In the genomic region with DNA sequence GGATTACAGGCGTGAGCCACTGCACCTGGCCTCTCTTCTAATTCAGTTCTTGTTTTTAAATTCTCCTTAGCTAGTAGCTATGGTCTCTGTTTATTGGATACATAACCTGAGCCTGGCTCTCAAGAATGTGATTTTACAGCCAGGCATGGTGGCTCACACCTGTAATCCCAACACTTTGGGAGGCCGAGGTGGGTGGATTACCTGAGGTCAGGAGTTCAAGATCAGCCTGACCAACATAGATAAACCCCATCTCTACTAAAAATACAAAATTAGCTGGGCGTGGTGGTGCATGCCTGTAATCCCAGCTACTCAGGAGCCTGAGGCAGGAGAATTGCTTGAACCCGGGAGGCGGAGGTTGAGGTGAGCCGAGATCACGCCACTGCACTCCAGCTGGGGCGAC, we compare ENCODE assay signal across 8 cellular contexts. TPM values are rescaled to one million over a fixed set of nuclear protein-coding genes. Genes with fewer than 3 reads are reported as not detected.
DNase-seq lines count a peak whose midpoint lies in the region; ATAC-seq, FAIRE-seq and TF ChIP-seq lines count a peak whose summit lies in the region.
"Not testable (repeated sequence)": the region's sequence is repeated elsewhere in the genome, so short reads cannot be mapped to it uniquely, and the experiment has no call there.

No MANE protein-coding gene starts in this region.

- intact Hi-C loops in CD4-positive, alpha-beta T cell (cut with DNase I, micrococcal nuclease); PC-9 (cut with micrococcal nuclease; ENCODE audit: unreplicated experiment); activated B cell treated with CpG ODN at 0.5 μM for 24 hours (cut with micrococcal nuclease); K562 (cut with micrococcal nuclease): not testable (repeated sequence)
- intact Hi-C loops in kidney (cut with DNase I), result loop anchor here (10.0 kb wide), 1 partner anchor 114 kb away; no protein-coding TSS in a partner anchor

- CTCF ChIA-PET in CD4-positive, alpha-beta T cell (lab: Charles Lee); PC-9 (lab: Charles Lee); activated B cell treated with CpG ODN at 0.5 μM for 24 hours (lab: Charles Lee); K562 (lab: Yijun Ruan, JAX; ENCODE audit: low intra/inter-chr PET ratio): not testable (repeated sequence)

- H2AFZ ChIP-seq in PC-9; K562 (ENCODE audit: low read depth, low read length); osteoblast (ENCODE audit: low read length): not testable (repeated sequence)

- H3K9me1 ChIP-seq in K562 (ENCODE audit: control insufficient read depth, insufficient read depth, low read length), result not testable (repeated sequence)

- H3K4me1 Mint-ChIP-seq in CD4-positive, alpha-beta T cell (ENCODE audit: low read depth), result peaks cover 42% of the 10 kb centered on the region
- H3K4me1 Mint-ChIP-seq in activated B cell treated with CpG ODN at 0.5 μM for 24 hours, result peaks cover 19% of the 10 kb centered on the region
- H3K4me1 Mint-ChIP-seq in type B pancreatic cell (ENCODE audit: unreplicated experiment), result peaks cover 22% of the 10 kb centered on the region

- not testable (repeated sequence) for TF ChIP-seq RAD21 in K562 (CRISPR knock-in tag; conservative IDR thresholded peaks at IDR 0.05 in 1 of 2, IDR thresholded peaks at IDR 0.05 in 1 of 2)

- TF ChIP-seq POLR2A in K562 (conservative IDR thresholded peaks at IDR 0.05), result not testable (repeated sequence)

- H3K79me2 ChIP-seq in PC-9 (ENCODE audit: low read depth); osteoblast (ENCODE audit: insufficient read depth, low read length): not testable (repeated sequence)
- peaks cover 74% of the 10 kb centered on the region for H3K79me2 ChIP-seq in K562 (ENCODE audit: control insufficient read depth, insufficient read depth, low read length)

- H3K9me3 ChIP-seq in CD4-positive, alpha-beta T cell (ENCODE audit: control insufficient read depth, low read length); PC-9 (ENCODE audit: insufficient read depth, low read depth); K562 (replicated peaks; ENCODE audit: control insufficient read depth, insufficient read depth, low read depth, low read length); cardiac muscle cell (ENCODE audit: low read depth); kidney (ENCODE audit: control insufficient read depth in 1 of 2, low read length in 2 of 2); osteoblast (ENCODE audit: low read depth, low read length): not testable (repeated sequence)

- not testable (repeated sequence) for H3K27ac Mint-ChIP-seq in CD4-positive, alpha-beta T cell; activated B cell treated with CpG ODN at 0.5 μM for 24 hours
- peak overlapping the region; percentile 81 for H3K27ac Mint-ChIP-seq in type B pancreatic cell

- not testable (repeated sequence) for H4K20me1 ChIP-seq in PC-9 (ENCODE audit: insufficient read depth); K562 (replicated peaks; ENCODE audit: control insufficient read depth, insufficient read depth, low read length); osteoblast (ENCODE audit: insufficient read depth, low read length)

- peaks cover 73% of the 10 kb centered on the region for H3K36me3 Mint-ChIP-seq in CD4-positive, alpha-beta T cell (ENCODE audit: low read depth)
- H3K36me3 Mint-ChIP-seq in activated B cell treated with CpG ODN at 0.5 μM for 24 hours (ENCODE audit: low read depth) (peaks cover 56% of the 10 kb centered on the region), type B pancreatic cell (peaks cover 18% of the 10 kb centered on the region)

- H3K27me3 Mint-ChIP-seq in CD4-positive, alpha-beta T cell; activated B cell treated with CpG ODN at 0.5 μM for 24 hours; type B pancreatic cell: not testable (repeated sequence)

- not testable (repeated sequence) for H3K27me3 ChIP-seq in CD4-positive, alpha-beta T cell (ENCODE audit: control insufficient read depth, insufficient read depth, low read length); PC-9 (ENCODE audit: insufficient read depth, low read depth); K562 (ENCODE audit: control insufficient read depth in 2 of 2, insufficient read depth in 2 of 2, low read length in 2 of 2); cardiac muscle cell; osteoblast (ENCODE audit: insufficient read depth, low read length)

- peak; percentile 27; the same call in 1 of the 2 replicates for TF ChIP-seq EP300 in K562 (IDR thresholded peaks at IDR 0.05; ENCODE audit: low read length)

- ATAC-seq in CD4-positive, alpha-beta T cell (ENCODE audit: poor library complexity); activated B cell treated with CpG ODN at 0.5 μM for 24 hours (ENCODE audit: low read depth); K562: not testable (repeated sequence)

- H3K36me3 ChIP-seq in PC-9 (ENCODE audit: low read depth), result not testable (repeated sequence)
- H3K36me3 ChIP-seq in K562 (ENCODE audit: control insufficient read depth, insufficient read depth, low read length) (peaks cover 62% of the 10 kb centered on the region), cardiac muscle cell (peaks cover 43% of the 10 kb centered on the region), kidney (ENCODE audit: control insufficient read depth in 1 of 2, insufficient read depth in 2 of 2, low read length in 2 of 2) (peaks cover 10 to 29% of the 10 kb centered on the region in 2 donors), osteoblast (ENCODE audit: insufficient read depth, low read length) (peaks cover 34% of the 10 kb centered on the region)

- H3K4me2 ChIP-seq in PC-9, result peak overlapping the region; percentile 55
- H3K4me2 ChIP-seq in K562 (ENCODE audit: insufficient read depth, low read length), result peak overlapping the region; percentile 79
- H3K4me2 ChIP-seq in osteoblast (ENCODE audit: insufficient read depth, low read length), result not testable (repeated sequence)

- peak overlapping the region in 1 of 2 experiments; percentile 54; a peak in 2 of 4 replicates for H3K9ac ChIP-seq in K562 (ENCODE audit: insufficient read depth in 1 of 2, low read depth in 2 of 2, low read length in 2 of 2)
- not testable (repeated sequence) for H3K9ac ChIP-seq in kidney (ENCODE audit: low read length in 2 of 2)

- not testable (repeated sequence) for H3K4me3 ChIP-seq in PC-9; cardiac muscle cell; kidney (ENCODE audit: low read length in 2 of 2); osteoblast (ENCODE audit: insufficient read depth, low read length)
- peak overlapping the region; percentile 2; the same call in 1 of the 2 replicates for H3K4me3 ChIP-seq in K562

- POLR2A ChIA-PET in CD4-positive, alpha-beta T cell (lab: Charles Lee); PC-9 (lab: Charles Lee; ENCODE audit: unreplicated experiment): not testable (repeated sequence)
- POLR2A ChIA-PET in activated B cell treated with CpG ODN at 0.5 μM for 24 hours (lab: Charles Lee), result interaction anchor here (0.6 to 4.9 kb wide), 4 partner anchors 13 to 120 kb away, joined by 3 to 99 read pairs (median 4); no protein-coding TSS in a partner anchor
- POLR2A ChIA-PET in K562 (lab: Yijun Ruan, JAX), result interaction anchor here (0.7 to 1.5 kb wide), 5 partner anchors 14 to 134 kb away, joined by 3 to 5 read pairs (median 4); no protein-coding TSS in a partner anchor

- DNase-seq in CD4-positive, alpha-beta T cell; PC-9; activated B cell treated with CpG ODN at 0.5 μM for 24 hours; K562 (ENCODE audit: extremely low read depth in 1 of 4, low spot score in 3 of 4); cardiac muscle cell (ENCODE audit: low read depth in 1 of 2, low spot score in 1 of 2); type B pancreatic cell (ENCODE audit: extremely low spot score, unreplicated experiment): not testable (repeated sequence)
- DNase-seq in kidney (peak; percentile 7), osteoblast (ENCODE audit: insufficient read length, low spot score, missing footprints) (peak; percentile 11)

- not testable (repeated sequence) for TF ChIP-seq CTCF in CD4-positive, alpha-beta T cell (IDR thresholded peaks at IDR 0.05); PC-9 (conservative IDR thresholded peaks at IDR 0.05); activated B cell treated with CpG ODN at 0.5 μM for 24 hours (IDR thresholded peaks at IDR 0.05); K562 (IDR thresholded peaks at IDR 0.05 in 2 of 3, conservative IDR thresholded peaks at IDR 0.05 in 1 of 3; ENCODE audit: insufficient read depth in 2 of 3, low read depth in 1 of 3, low read length in 3 of 3); cardiac muscle cell (IDR thresholded peaks at IDR 0.05; ENCODE audit: low read depth, low read length); kidney (IDR thresholded peaks at IDR 0.05; ENCODE audit: borderline replicate concordance, extremely low read depth, insufficient read depth); osteoblast (IDR thresholded peaks at IDR 0.05; ENCODE audit: extremely low read depth, low read depth, low read length); type B pancreatic cell (conservative IDR thresholded peaks at IDR 0.05)

- peaks cover 23% of the 10 kb centered on the region for H3F3A ChIP-seq in PC-9 (ENCODE audit: insufficient read depth, low read depth)

- in situ Hi-C loops in K562 (cut with MboI), result not testable (repeated sequence)

- H3K4me3 Mint-ChIP-seq in CD4-positive, alpha-beta T cell, result peak overlapping the region; percentile 37
- H3K4me3 Mint-ChIP-seq in activated B cell treated with CpG ODN at 0.5 μM for 24 hours (peak overlapping the region; percentile 32), type B pancreatic cell (peak overlapping the region; percentile 60)

- not testable (repeated sequence) for H3K27ac ChIP-seq in CD4-positive, alpha-beta T cell (ENCODE audit: low read depth, low read length); PC-9; kidney (ENCODE audit: low read depth in 2 of 2, low read length in 2 of 2); osteoblast (ENCODE audit: low read depth, low read length)
- H3K27ac ChIP-seq in K562 (ENCODE audit: extremely low read depth, low read depth, low read length) (peak overlapping the region; percentile 83), cardiac muscle cell (peak overlapping the region; percentile 85)

- not testable (repeated sequence) for FAIRE-seq in K562 (lab: Jason Lieb, UNC); kidney (lab: Jason Lieb, UNC)

- H3K9me3 Mint-ChIP-seq in CD4-positive, alpha-beta T cell; activated B cell treated with CpG ODN at 0.5 μM for 24 hours; type B pancreatic cell: not testable (repeated sequence)

- peaks cover 25% of the 10 kb centered on the region for H3K4me1 ChIP-seq in PC-9 (replicated peaks; ENCODE audit: insufficient read depth)
- H3K4me1 ChIP-seq in K562 (replicated peaks in 1 of 2; ENCODE audit: control insufficient read depth in 2 of 2, insufficient read depth in 2 of 2, low read length in 2 of 2), result peaks cover 64 to 76% of the 10 kb centered on the region in 2 experiments
- H3K4me1 ChIP-seq in cardiac muscle cell (ENCODE audit: low read depth), result peaks cover 15% of the 10 kb centered on the region
- H3K4me1 ChIP-seq in kidney (ENCODE audit: control insufficient read depth in 1 of 2, insufficient read depth in 1 of 2, low read depth in 1 of 2, low read length in 2 of 2), result not testable (repeated sequence)
- H3K4me1 ChIP-seq in osteoblast (ENCODE audit: insufficient read depth, low read length), result peaks cover 12% of the 10 kb centered on the region

- 18% methylated on average over 8 of the region's 8 CpGs for WGBS in K562 (ENCODE audit: insufficient coverage, low coverage, missing lambda C conversion rate)

- BruUV-seq in PC-9 (replicated peaks; lab: Mats Ljungman, UMichigan); K562 (replicated peaks; lab: Mats Ljungman, UMichigan): not testable (repeated sequence)

- not testable (repeated sequence) for H3K9me2 ChIP-seq in PC-9 (ENCODE audit: insufficient read depth)

RNA-seq across cellular contexts. Expression of a gene that starts 2.7 kb away (rescaled TPM):
- 10 to 100 TPM; 57.1 to 62.0 TPM for total RNA-seq in CD4-positive, alpha-beta T cell
- total RNA-seq in PC-9 (2021) (57.2 and 58.0 TPM in 2 replicates), activated B cell treated with CpG ODN at 0.5 μM for 24 hours (77.8 and 81.9 TPM in 2 replicates), K562 (2014; rRNA removed) (132 and 145 TPM in 2 replicates), K562 (2014; rRNA removed; fragmentation: Illumina TruSeq; extraction: Trizol) (101 and 104 TPM in 2 replicates), K562 (2015; rRNA removed; fragmentation: Illumina TruSeq; extraction: Trizol) (84.1 and 89.0 TPM in 2 replicates), K562 (2021) (272 and 273 TPM in 2 replicates), cardiac muscle cell (105 and 113 TPM in 2 replicates), kidney (45.8 TPM), osteoblast (34.4 and 36.8 TPM in 2 replicates), type B pancreatic cell (ENCODE audit: low replicate concordance) (75.4 and 111 TPM in 2 replicates)
- 547 and 619 TPM in 2 replicates for total RNA-seq in K562 (2011; cell fraction: chromatin; rRNA removed; ENCODE audit: low replicate concordance)
- 271 and 284 TPM in 2 replicates for total RNA-seq in K562 (2011; cell fraction: nucleolus; rRNA removed)
- 322 TPM in 2 replicates for total RNA-seq in K562 (2011; cell fraction: nucleoplasm; rRNA removed)
- polyA plus RNA-seq in K562 (2011; rRNA removed) (396 and 423 TPM in 2 replicates), K562 (2014; fragmentation: Illumina TruSeq; extraction: Trizol) (218 and 257 TPM in 2 replicates), K562 (2014; fragmentation: Nextera tagmentation; extraction: Ambion mirVana) (100 to 1,000 TPM in 1 of 2 experiments, 10 to 100 TPM in 1; 60.4 to 114 TPM), K562 (2014; rRNA removed) (250 and 261 TPM in 2 replicates), cardiac muscle cell (215 and 258 TPM in 2 replicates), kidney (ENCODE audit: insufficient read depth, low read depth, low replicate concordance) (29.1 TPM)
- polyA plus RNA-seq in K562 (2011; cell fraction: cytosol; rRNA removed), result 406 and 485 TPM in 2 replicates
- 513 and 551 TPM in 2 replicates for polyA plus RNA-seq in K562 (2011; cell fraction: nucleus; rRNA removed)
- polyA plus RNA-seq in K562 (2012), result 317 and 446 TPM in 2 replicates
- 234 and 254 TPM in 2 replicates for polyA minus RNA-seq in K562 (2011; rRNA and poly(A)+ RNA removed)
- polyA minus RNA-seq in K562 (2011; cell fraction: cytosol; rRNA and poly(A)+ RNA removed), result 143 and 160 TPM in 2 replicates
- 73.8 and 104 TPM in 2 replicates for polyA minus RNA-seq in K562 (2011; cell fraction: nucleus; rRNA and poly(A)+ RNA removed)

RNA-seq across cellular contexts. Expression of a gene that starts 10.6 kb away (rescaled TPM):
- total RNA-seq in CD4-positive, alpha-beta T cell, result 10 to 100 TPM; 60.2 to 62.4 TPM
- total RNA-seq in PC-9 (2021) (77.9 and 78.4 TPM in 2 replicates), activated B cell treated with CpG ODN at 0.5 μM for 24 hours (405 and 501 TPM in 2 replicates), K562 (2014; rRNA removed) (51.8 and 54.5 TPM in 2 replicates), K562 (2014; rRNA removed; fragmentation: Illumina TruSeq; extraction: Trizol) (29.5 and 35.8 TPM in 2 replicates), K562 (2015; rRNA removed; fragmentation: Illumina TruSeq; extraction: Trizol) (47.8 and 50.1 TPM in 2 replicates), K562 (2021) (71.4 and 71.8 TPM in 2 replicates), cardiac muscle cell (48.6 and 52.7 TPM in 2 replicates), kidney (139 TPM), osteoblast (72.4 and 75.1 TPM in 2 replicates), type B pancreatic cell (ENCODE audit: low replicate concordance) (51.1 and 78.1 TPM in 2 replicates)
- total RNA-seq in K562 (2011; cell fraction: chromatin; rRNA removed; ENCODE audit: low replicate concordance), result 155 and 369 TPM in 2 replicates
- 226 and 254 TPM in 2 replicates for total RNA-seq in K562 (2011; cell fraction: nucleolus; rRNA removed)
- total RNA-seq in K562 (2011; cell fraction: nucleoplasm; rRNA removed), result 195 and 197 TPM in 2 replicates
- polyA plus RNA-seq in K562 (2011; rRNA removed) (49.9 TPM in 2 replicates), K562 (2014; fragmentation: Illumina TruSeq; extraction: Trizol) (68.5 and 74.8 TPM in 2 replicates), K562 (2014; fragmentation: Nextera tagmentation; extraction: Ambion mirVana) (1 to 10 TPM; 1.3 to 3.8 TPM), K562 (2014; rRNA removed) (64.3 and 64.8 TPM in 2 replicates), cardiac muscle cell (65.5 and 71.3 TPM in 2 replicates), kidney (ENCODE audit: insufficient read depth, low read depth, low replicate concordance) (38.2 TPM)
- polyA plus RNA-seq in K562 (2011; cell fraction: cytosol; rRNA removed), result 58.3 and 104 TPM in 2 replicates
- 149 and 242 TPM in 2 replicates for polyA plus RNA-seq in K562 (2011; cell fraction: nucleus; rRNA removed)
- 74.7 and 93.3 TPM in 2 replicates for polyA plus RNA-seq in K562 (2012)
- 17.2 and 36.1 TPM in 2 replicates for polyA minus RNA-seq in K562 (2011; rRNA and poly(A)+ RNA removed)
- polyA minus RNA-seq in K562 (2011; cell fraction: cytosol; rRNA and poly(A)+ RNA removed), result 32.9 and 43.7 TPM in 2 replicates
- 56.5 and 68.9 TPM in 2 replicates for polyA minus RNA-seq in K562 (2011; cell fraction: nucleus; rRNA and poly(A)+ RNA removed)

RNA-seq across cellular contexts. Expression of a gene that starts 42.8 kb away (rescaled TPM):
- 10 to 100 TPM; 12.9 to 13.7 TPM for total RNA-seq in CD4-positive, alpha-beta T cell
- total RNA-seq in PC-9 (2021), result 26.6 and 32.9 TPM in 2 replicates
- 29.5 and 35.0 TPM in 2 replicates for total RNA-seq in activated B cell treated with CpG ODN at 0.5 μM for 24 hours
- 39.5 and 85.3 TPM in 2 replicates for total RNA-seq in K562 (2011; cell fraction: chromatin; rRNA removed; ENCODE audit: low replicate concordance)
- 68.9 and 71.6 TPM in 2 replicates for total RNA-seq in K562 (2011; cell fraction: nucleolus; rRNA removed)
- 53.3 and 56.9 TPM in 2 replicates for total RNA-seq in K562 (2011; cell fraction: nucleoplasm; rRNA removed)
- total RNA-seq in K562 (2014; rRNA removed), result 34.7 and 44.7 TPM in 2 replicates
- total RNA-seq in K562 (2014; rRNA removed; fragmentation: Illumina TruSeq; extraction: Trizol), result 8.9 and 12.3 TPM in 2 replicates
- 18.0 and 18.9 TPM in 2 replicates for total RNA-seq in K562 (2015; rRNA removed; fragmentation: Illumina TruSeq; extraction: Trizol)
- 40.5 and 43.6 TPM in 2 replicates for total RNA-seq in K562 (2021)
- polyA plus RNA-seq in K562 (2011; rRNA removed), result 23.8 and 31.8 TPM in 2 replicates
- polyA plus RNA-seq in K562 (2011; cell fraction: cytosol; rRNA removed), result 43.8 and 57.1 TPM in 2 replicates
- 27.5 and 35.1 TPM in 2 replicates for polyA plus RNA-seq in K562 (2011; cell fraction: nucleus; rRNA removed)
- 31.5 and 39.2 TPM in 2 replicates for polyA plus RNA-seq in K562 (2012)
- 18.3 and 23.3 TPM in 2 replicates for polyA plus RNA-seq in K562 (2014; fragmentation: Illumina TruSeq; extraction: Trizol)
- polyA plus RNA-seq in K562 (2014; fragmentation: Nextera tagmentation; extraction: Ambion mirVana), result 1 to 10 TPM in 1 of 2 experiments, under 1 TPM in 1; 0.69 to 1.8 TPM
- polyA plus RNA-seq in K562 (2014; rRNA removed), result 33.3 and 34.5 TPM in 2 replicates
- 15.2 and 19.6 TPM in 2 replicates for polyA minus RNA-seq in K562 (2011; rRNA and poly(A)+ RNA removed)
- 27.3 and 39.2 TPM in 2 replicates for polyA minus RNA-seq in K562 (2011; cell fraction: cytosol; rRNA and poly(A)+ RNA removed)
- 8.6 and 12.7 TPM in 2 replicates for polyA minus RNA-seq in K562 (2011; cell fraction: nucleus; rRNA and poly(A)+ RNA removed)
- 38.6 and 45.2 TPM in 2 replicates for total RNA-seq in cardiac muscle cell
- 26.1 and 32.5 TPM in 2 replicates for polyA plus RNA-seq in cardiac muscle cell
- 36.1 TPM for total RNA-seq in kidney
- polyA plus RNA-seq in kidney (ENCODE audit: insufficient read depth, low read depth, low replicate concordance), result 27.8 TPM
- 25.3 and 27.4 TPM in 2 replicates for total RNA-seq in osteoblast
- total RNA-seq in type B pancreatic cell (ENCODE audit: low replicate concordance), result 24.5 and 31.6 TPM in 2 replicates

RNA-seq across cellular contexts. Expression of a gene that starts 43.0 kb away (rescaled TPM):
- total RNA-seq in CD4-positive, alpha-beta T cell, result 10 to 100 TPM; 27.8 to 31.2 TPM
- 30.0 and 35.9 TPM in 2 replicates for total RNA-seq in PC-9 (2021)
- total RNA-seq in activated B cell treated with CpG ODN at 0.5 μM for 24 hours, result 69.5 and 88.8 TPM in 2 replicates
- 73.7 and 159 TPM in 2 replicates for total RNA-seq in K562 (2011; cell fraction: chromatin; rRNA removed; ENCODE audit: low replicate concordance)
- total RNA-seq in K562 (2011; cell fraction: nucleolus; rRNA removed), result 83.4 and 88.2 TPM in 2 replicates
- 65.7 and 67.2 TPM in 2 replicates for total RNA-seq in K562 (2011; cell fraction: nucleoplasm; rRNA removed)
- 10.5 and 12.3 TPM in 2 replicates for total RNA-seq in K562 (2014; rRNA removed)
- 5.3 and 6.7 TPM in 2 replicates for total RNA-seq in K562 (2014; rRNA removed; fragmentation: Illumina TruSeq; extraction: Trizol)
- total RNA-seq in K562 (2015; rRNA removed; fragmentation: Illumina TruSeq; extraction: Trizol), result 8.3 and 10.0 TPM in 2 replicates
- 16.9 and 17.5 TPM in 2 replicates for total RNA-seq in K562 (2021)
- 20.0 and 22.3 TPM in 2 replicates for polyA plus RNA-seq in K562 (2011; rRNA removed)
- 9.6 and 16.9 TPM in 2 replicates for polyA plus RNA-seq in K562 (2011; cell fraction: cytosol; rRNA removed)
- 208 and 322 TPM in 2 replicates for polyA plus RNA-seq in K562 (2011; cell fraction: nucleus; rRNA removed)
- polyA plus RNA-seq in K562 (2012), result 13.2 and 23.9 TPM in 2 replicates
- polyA plus RNA-seq in K562 (2014; fragmentation: Illumina TruSeq; extraction: Trizol), result 8.7 and 10.9 TPM in 2 replicates
- polyA plus RNA-seq in K562 (2014; fragmentation: Nextera tagmentation; extraction: Ambion mirVana), result 1 to 10 TPM; 1.0 TPM
- polyA plus RNA-seq in K562 (2014; rRNA removed), result 21.9 and 25.3 TPM in 2 replicates
- polyA minus RNA-seq in K562 (2011; rRNA and poly(A)+ RNA removed), result 6.1 and 7.1 TPM in 2 replicates
- 5.5 and 6.5 TPM in 2 replicates for polyA minus RNA-seq in K562 (2011; cell fraction: cytosol; rRNA and poly(A)+ RNA removed)
- 28.3 and 30.8 TPM in 2 replicates for polyA minus RNA-seq in K562 (2011; cell fraction: nucleus; rRNA and poly(A)+ RNA removed)
- total RNA-seq in cardiac muscle cell, result 39.0 and 49.9 TPM in 2 replicates
- polyA plus RNA-seq in cardiac muscle cell, result 49.0 and 58.0 TPM in 2 replicates
- total RNA-seq in kidney, result 39.2 TPM
- 42.0 TPM for polyA plus RNA-seq in kidney (ENCODE audit: insufficient read depth, low read depth, low replicate concordance)
- 13.0 and 20.3 TPM in 2 replicates for total RNA-seq in osteoblast
- total RNA-seq in type B pancreatic cell (ENCODE audit: low replicate concordance), result 47.5 and 49.7 TPM in 2 replicates

RNA-seq across cellular contexts. Expression of a gene that starts 58.3 kb away (rescaled TPM):
- 10 to 100 TPM; 32.5 to 33.7 TPM for total RNA-seq in CD4-positive, alpha-beta T cell
- total RNA-seq in PC-9 (2021) (70.5 and 78.9 TPM in 2 replicates), activated B cell treated with CpG ODN at 0.5 μM for 24 hours (56.4 and 60.4 TPM in 2 replicates), K562 (2014; rRNA removed) (41.5 and 56.9 TPM in 2 replicates), K562 (2014; rRNA removed; fragmentation: Illumina TruSeq; extraction: Trizol) (41.2 and 44.1 TPM in 2 replicates), K562 (2015; rRNA removed; fragmentation: Illumina TruSeq; extraction: Trizol) (52.0 and 52.4 TPM in 2 replicates), K562 (2021) (86.0 and 93.2 TPM in 2 replicates), cardiac muscle cell (44.5 and 63.0 TPM in 2 replicates), kidney (37.9 TPM), osteoblast (26.8 and 29.3 TPM in 2 replicates), type B pancreatic cell (ENCODE audit: low replicate concordance) (59.5 and 75.5 TPM in 2 replicates)
- 166 and 251 TPM in 2 replicates for total RNA-seq in K562 (2011; cell fraction: chromatin; rRNA removed; ENCODE audit: low replicate concordance)
- total RNA-seq in K562 (2011; cell fraction: nucleolus; rRNA removed), result 125 and 127 TPM in 2 replicates
- total RNA-seq in K562 (2011; cell fraction: nucleoplasm; rRNA removed), result 127 and 131 TPM in 2 replicates
- polyA plus RNA-seq in K562 (2011; rRNA removed) (47.2 and 52.2 TPM in 2 replicates), K562 (2014; fragmentation: Illumina TruSeq; extraction: Trizol) (56.1 and 65.8 TPM in 2 replicates), K562 (2014; fragmentation: Nextera tagmentation; extraction: Ambion mirVana) (1 to 10 TPM; 3.0 to 4.2 TPM), K562 (2014; rRNA removed) (39.6 and 41.9 TPM in 2 replicates), cardiac muscle cell (22.0 and 26.7 TPM in 2 replicates), kidney (ENCODE audit: insufficient read depth, low read depth, low replicate concordance) (13.5 TPM)
- polyA plus RNA-seq in K562 (2011; cell fraction: cytosol; rRNA removed), result 38.3 and 50.0 TPM in 2 replicates
- polyA plus RNA-seq in K562 (2011; cell fraction: nucleus; rRNA removed), result 35.3 and 49.9 TPM in 2 replicates
- polyA plus RNA-seq in K562 (2012), result 36.6 and 41.2 TPM in 2 replicates
- polyA minus RNA-seq in K562 (2011; rRNA and poly(A)+ RNA removed), result 40.7 and 56.5 TPM in 2 replicates
- polyA minus RNA-seq in K562 (2011; cell fraction: cytosol; rRNA and poly(A)+ RNA removed), result 73.7 and 76.9 TPM in 2 replicates
- polyA minus RNA-seq in K562 (2011; cell fraction: nucleus; rRNA and poly(A)+ RNA removed), result 35.9 and 60.9 TPM in 2 replicates
